In the genomic region with DNA sequence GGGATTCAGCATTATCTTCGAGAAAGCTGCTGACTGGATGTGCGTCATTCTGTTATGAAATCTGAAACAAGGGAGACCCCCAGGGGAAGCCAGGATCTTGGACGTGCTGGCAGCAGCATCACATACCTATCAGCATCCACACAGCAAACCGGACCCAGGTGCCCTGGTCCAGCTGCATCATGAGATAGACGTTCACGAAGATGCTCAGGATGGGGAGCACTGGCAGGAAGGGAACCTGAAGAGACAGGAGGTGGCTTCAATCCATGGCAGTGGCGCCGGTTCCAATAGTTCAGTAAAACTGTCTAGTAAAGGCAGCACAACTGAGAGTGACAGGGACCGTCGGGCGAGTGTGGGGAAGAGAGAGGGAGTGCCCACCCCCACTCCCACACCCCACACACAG, we compare ENCODE assay signal across 24 cellular contexts.
"Had no signal": no experiment of that assay in that cellular context is flagged by ENCODE, and none has a peak within 500 bp of the region (broad histone marks: within the 10 kb centered on the region; RNA-seq: fewer than 3 reads in every experiment).

No MANE protein-coding gene starts in this region.

- H3K9me3 Mint-ChIP-seq: memory B cell; mesothelial cell of epicardium; naive thymus-derived CD4-positive, alpha-beta T cell; nephron; neural progenitor cell; stimulated activated memory B cell treated with anti-CD40 and anti-IgM and Interleukin-4, amounts not matched to agents 10 μg/mL and 1 μg/mL and 100 μg/mL, for 72 hours had no signal

- H3K4me3 Mint-ChIP-seq: memory B cell; mesothelial cell of epicardium; naive thymus-derived CD4-positive, alpha-beta T cell; nephron; neural progenitor cell; stimulated activated memory B cell treated with anti-CD40 and anti-IgM and Interleukin-4, amounts not matched to agents 10 μg/mL and 1 μg/mL and 100 μg/mL, for 72 hours had no signal

- H3K4me1 Mint-ChIP-seq: memory B cell; stimulated activated memory B cell treated with anti-CD40 and anti-IgM and Interleukin-4, amounts not matched to agents 10 μg/mL and 1 μg/mL and 100 μg/mL, for 72 hours had no signal

- H3K4me3 ChIP-seq: dorsolateral prefrontal cortex, esophagus muscularis mucosa, gastrocnemius medialis, lung, neural progenitor cell, psoas muscle, sigmoid colon, testis, transverse colon, vagina had no signal

- ATAC-seq: gastrocnemius medialis; naive thymus-derived CD4-positive, alpha-beta T cell; psoas muscle; right cardiac atrium; stimulated activated memory B cell treated with anti-CD40 and anti-IgM and Interleukin-4, amounts not matched to agents 10 μg/mL and 1 μg/mL and 100 μg/mL, for 72 hours; stimulated activated naive CD8-positive, alpha-beta T cell treated with anti-CD3 and anti-CD28 coated beads, Interleukin-15, Interleukin-2, amounts not matched to agents 100 U/mL and 50 U/mL, for 24 hours had no signal

- H3K27me3 Mint-ChIP-seq: memory B cell; naive thymus-derived CD4-positive, alpha-beta T cell; stimulated activated memory B cell treated with anti-CD40 and anti-IgM and Interleukin-4, amounts not matched to agents 10 μg/mL and 1 μg/mL and 100 μg/mL, for 72 hours had no signal

- H3K9me3 ChIP-seq: esophagus muscularis mucosa, gastrocnemius medialis, psoas muscle, sigmoid colon, testis, transverse colon, vagina had no signal

- H3K27ac Mint-ChIP-seq: memory B cell; mesothelial cell of epicardium; naive thymus-derived CD4-positive, alpha-beta T cell; nephron; neural progenitor cell; stimulated activated memory B cell treated with anti-CD40 and anti-IgM and Interleukin-4, amounts not matched to agents 10 μg/mL and 1 μg/mL and 100 μg/mL, for 72 hours had no signal

- H3K36me3 ChIP-seq: gastrocnemius medialis, neural progenitor cell had no signal

- H3K4me2 ChIP-seq: neural progenitor cell had no signal

- DNase-seq: cerebellar nuclear complex; dorsolateral prefrontal cortex; effector CD4-positive, alpha-beta T cell; gastrocnemius medialis; naive thymus-derived CD4-positive, alpha-beta T cell; posterior cingulate gyrus; right cardiac atrium; sigmoid colon; stimulated activated CD4-positive, alpha-beta T cell treated with anti-CD3 and anti-CD28 coated beads, Interleukin-4, amount 100 ng/mL, for 4 hours; stimulated activated naive CD8-positive, alpha-beta T cell treated with anti-CD3 and anti-CD28 coated beads, Interleukin-15, Interleukin-2, amounts not matched to agents 100 U/mL and 50 U/mL, for 24 hours; substantia nigra; testis; transverse colon had no signal

- H3K27ac ChIP-seq: dorsolateral prefrontal cortex, esophagus muscularis mucosa, gastrocnemius medialis, neural progenitor cell, psoas muscle, sigmoid colon, testis, transverse colon, vagina had no signal

- H3K4me1 ChIP-seq: gastrocnemius medialis, neural progenitor cell, psoas muscle, testis, transverse colon had no signal

- H3K9ac ChIP-seq: neural progenitor cell had no signal

- H2AFZ ChIP-seq: neural progenitor cell had no signal

- FAIRE-seq: colon, keratinocyte had no signal

- H3K27me3 ChIP-seq: dorsolateral prefrontal cortex, esophagus muscularis mucosa, gastrocnemius medialis, neural progenitor cell, sigmoid colon, testis, transverse colon, vagina had no signal
